ENCODE assay signal across 9 cellular contexts in genomic region chr13:44312898-44313551, GRCh38.
A peak's percentile ranks its signal among the peaks of the same experiment; 100 is the strongest.
DNase-seq lines count a peak whose midpoint lies in the region; ATAC-seq and TF ChIP-seq lines count a peak whose summit lies in the region.
"Had no signal": no experiment of that assay in that cellular context is flagged by ENCODE, and none has a peak within 500 bp of the region (broad histone marks: within the 10 kb centered on the region; RNA-seq: fewer than 3 reads in every experiment).

No MANE protein-coding gene starts in this region.

- H3K27me3 ChIP-seq in suprapubic skin: no peaks in the 10 kb centered on the region
- no peaks in the 10 kb centered on the region for H3K27me3 ChIP-seq in thyroid gland
- no peaks in the 10 kb centered on the region for H3K27me3 ChIP-seq in testis

- ATAC-seq in activated T-cell treated with anti-CD3 and anti-CD28 coated beads, Interleukin-2, amount 50 U/mL, for 4 hours: peak; percentile 90 to 91

- no peaks in the 10 kb centered on the region for H3K36me3 Mint-ChIP-seq in activated T-cell treated with anti-CD3 and anti-CD28 coated beads, Interleukin-2, amount 50 U/mL, for 4 hours (ENCODE audit: insufficient read depth)

- no peak for DNase-seq in activated T-cell treated with anti-CD3 and anti-CD28 coated beads, Interleukin-2, amount 50 U/mL, for 4 hours
- DNase-seq in activated T-cell treated with anti-CD3 and anti-CD28 coated beads for 4 hours: no peak
- DNase-seq in RPMI7951 (ENCODE audit: low read depth): peak; percentile 98
- DNase-seq in fibroblast of the aortic adventitia (ENCODE audit: low read depth): peak; percentile 91
- DNase-seq in suprapubic skin (ENCODE audit: low spot score in 2 of 2): no peak
- no peak for DNase-seq in thyroid gland
- DNase-seq in NCI-H1930 (lab: John Stamatoyannopoulos, UW): no peak
- DNase-seq in testis: no peak
- DNase-seq: COR-L47 had no signal

- H3K9me3 Mint-ChIP-seq in activated T-cell treated with anti-CD3 and anti-CD28 coated beads, Interleukin-2, amount 50 U/mL, for 4 hours: no peaks in the 10 kb centered on the region

- TF ChIP-seq EP300 in suprapubic skin (IDR thresholded peaks at IDR 0.05): no peak

- H3K4me1 Mint-ChIP-seq in activated T-cell treated with anti-CD3 and anti-CD28 coated beads, Interleukin-2, amount 50 U/mL, for 4 hours (ENCODE audit: low read depth): peaks cover 11% of the 10 kb centered on the region

- intact Hi-C loops in thyroid gland (cut with DNase I) (no loop called here), testis (cut with DNase I; ENCODE audit: low total_unique reads) (no loop called here)

- TF ChIP-seq POLR2A in suprapubic skin (IDR thresholded peaks at IDR 0.05): no peak
- no peak for TF ChIP-seq POLR2A in thyroid gland (IDR thresholded peaks at IDR 0.05)
- TF ChIP-seq POLR2A in testis (IDR thresholded peaks at IDR 0.05): no peak

- H3K36me3 ChIP-seq in suprapubic skin (no peaks in the 10 kb centered on the region), thyroid gland (no peaks in the 10 kb centered on the region), testis (ENCODE audit: low read depth, missing control alignments) (no peaks in the 10 kb centered on the region)

- no peak overlapping the region for H3K4me3 Mint-ChIP-seq in activated T-cell treated with anti-CD3 and anti-CD28 coated beads, Interleukin-2, amount 50 U/mL, for 4 hours

- no peak for TF ChIP-seq CTCF in fibroblast of the aortic adventitia (IDR thresholded peaks at IDR 0.05; ENCODE audit: insufficient read depth, low read length)
- no peak for TF ChIP-seq CTCF in suprapubic skin (IDR thresholded peaks at IDR 0.05)
- TF ChIP-seq CTCF in thyroid gland (IDR thresholded peaks at IDR 0.05): no peak
- TF ChIP-seq CTCF in testis (IDR thresholded peaks at IDR 0.05): no peak

- H3K9me3 ChIP-seq in suprapubic skin: no peaks in the 10 kb centered on the region
- no peaks in the 10 kb centered on the region for H3K9me3 ChIP-seq in thyroid gland
- H3K9me3 ChIP-seq in testis: no peaks in the 10 kb centered on the region

- H3K27ac ChIP-seq in suprapubic skin: peak overlapping the region; percentile 3
- no peak overlapping the region for H3K27ac ChIP-seq in thyroid gland
- no peak overlapping the region for H3K27ac ChIP-seq in testis

- H3K27me3 Mint-ChIP-seq in activated T-cell treated with anti-CD3 and anti-CD28 coated beads, Interleukin-2, amount 50 U/mL, for 4 hours (ENCODE audit: low read depth): peaks cover 23% of the 10 kb centered on the region

- 58% methylated on average over 2 of the region's 2 CpGs for WGBS in suprapubic skin
- WGBS in thyroid gland, 2 donors: 83 to 95% methylated on average over 2 of the region's 2 CpGs
- 85 to 92% methylated on average over 2 of the region's 2 CpGs for WGBS in testis, 2 donors

- H3K4me1 ChIP-seq in suprapubic skin (peaks cover 59% of the 10 kb centered on the region), thyroid gland (peaks cover 6 to 8% of the 10 kb centered on the region in 2 donors), testis (no peaks in the 10 kb centered on the region)

- H3K4me3 ChIP-seq in fibroblast of the aortic adventitia (ENCODE audit: low read depth, low read length) (no peak overlapping the region), suprapubic skin (no peak overlapping the region), thyroid gland (replicated peaks in 1 of 3) (no peak overlapping the region), testis (no peak overlapping the region)

Comparison
In these comparisons a context has a peak if more than half of its experiments do, and no peak if none do; other contexts are left out.
1. DNase-seq: peak in RPMI7951 (single experiment) and fibroblast of the aortic adventitia (single experiment); none in activated T-cell treated with anti-CD3 and anti-CD28 coated beads, Interleukin-2, amount 50 U/mL, for 4 hours (single experiment), activated T-cell treated with anti-CD3 and anti-CD28 coated beads for 4 hours (single experiment), suprapubic skin (0 of 2), thyroid gland (0 of 2), NCI-H1930 (0 of 2) and testis (single experiment).